Comparison of ENCODE assay signal across 8 cellular contexts in genomic region chr6:26420607-26421235, GRCh38. TPM values are rescaled to one million over a fixed set of nuclear protein-coding genes. Genes with fewer than 3 reads are reported as not detected.
DNase-seq lines count a peak whose midpoint lies in the region; ATAC-seq and TF ChIP-seq lines count a peak whose summit lies in the region.

No MANE protein-coding gene starts in this region.

- H3K4me3 Mint-ChIP-seq in activated CD4-positive, alpha-beta T cell treated with anti-CD3 and anti-CD28 coated beads, Interleukin-2, amount 10 ng/mL, durations not matched to agents 7 days and 5 days = no peak overlapping the region

- H3K4me1 ChIP-seq in ES-I3 (ENCODE audit: insufficient read depth, low read length) (no peaks in the 10 kb centered on the region), ovary (ENCODE audit: insufficient read depth) (peaks cover 7% of the 10 kb centered on the region)

- TF ChIP-seq CTCF in 22Rv1 (IDR thresholded peaks at IDR 0.05) = peak; percentile 62
- TF ChIP-seq CTCF in ovary (IDR thresholded peaks at IDR 0.05) = no peak

- H3K9me3 Mint-ChIP-seq in activated CD4-positive, alpha-beta T cell treated with anti-CD3 and anti-CD28 coated beads, Interleukin-2, amount 10 ng/mL, durations not matched to agents 7 days and 5 days = peaks cover 27% of the 10 kb centered on the region

- POLR2A ChIA-PET in activated CD4-positive, alpha-beta T cell treated with anti-CD3 and anti-CD28 coated beads, Interleukin-2, amount 10 ng/mL, durations not matched to agents 7 days and 5 days (lab: Charles Lee) = interaction anchor here (0.6 kb wide), 1 partner anchor 55 kb away, joined by 4 read pairs; no protein-coding TSS in a partner anchor

- peak; percentile 16 for DNase-seq in HuH-7 (ENCODE audit: low spot score)
- DNase-seq in activated CD4-positive, alpha-beta T cell treated with anti-CD3 and anti-CD28 coated beads, Interleukin-2, amount 10 ng/mL, durations not matched to agents 7 days and 5 days = peak; percentile 17
- peak; percentile 28 for DNase-seq in globus pallidus (ENCODE audit: low spot score)
- peak in 4 of 5 donors; percentile 23 to 42 (median 34) for DNase-seq in ovary
- DNase-seq in NCI-H1417 treated with DMSO at 0.1 percent for 48 hours (lab: John Stamatoyannopoulos, UW) = no peak

- H3K27ac Mint-ChIP-seq in activated CD4-positive, alpha-beta T cell treated with anti-CD3 and anti-CD28 coated beads, Interleukin-2, amount 10 ng/mL, durations not matched to agents 7 days and 5 days = no peak overlapping the region

- peaks cover 27% of the 10 kb centered on the region for H3K36me3 Mint-ChIP-seq in activated CD4-positive, alpha-beta T cell treated with anti-CD3 and anti-CD28 coated beads, Interleukin-2, amount 10 ng/mL, durations not matched to agents 7 days and 5 days (ENCODE audit: low read depth)

- peak overlapping the region; percentile 69 for H3K4me3 ChIP-seq in ovary

- H3K9me3 ChIP-seq in ES-I3 (ENCODE audit: control insufficient read depth, insufficient read depth, low read length) (peaks cover 3% of the 10 kb centered on the region; the same call in 1 of the 2 replicates), ovary (no peaks in the 10 kb centered on the region)

- no peaks in the 10 kb centered on the region for H3K27me3 ChIP-seq in ovary

- CTCF ChIA-PET in activated CD4-positive, alpha-beta T cell treated with anti-CD3 and anti-CD28 coated beads, Interleukin-2, amount 10 ng/mL, durations not matched to agents 7 days and 5 days (lab: Charles Lee) = interaction anchor here (0.5 to 0.8 kb wide), 2 partner anchors 88 to 239 kb away, joined by 3 read pairs; no protein-coding TSS in a partner anchor

- no peak for TF ChIP-seq EP300 in ovary (IDR thresholded peaks at IDR 0.05)

- no peaks in the 10 kb centered on the region for H3K27me3 Mint-ChIP-seq in activated CD4-positive, alpha-beta T cell treated with anti-CD3 and anti-CD28 coated beads, Interleukin-2, amount 10 ng/mL, durations not matched to agents 7 days and 5 days

- WGBS in ovary, 3 donors = 14 to 21% (median 20%) methylated on average over 6 of the region's 6 CpGs

- no peak for TF ChIP-seq POLR2A in ovary (IDR thresholded peaks at IDR 0.05)

- peaks cover 6% of the 10 kb centered on the region for H3K4me1 Mint-ChIP-seq in activated CD4-positive, alpha-beta T cell treated with anti-CD3 and anti-CD28 coated beads, Interleukin-2, amount 10 ng/mL, durations not matched to agents 7 days and 5 days

- H3K9ac ChIP-seq in ES-I3 (ENCODE audit: low read depth, low read length) = peak overlapping the region; percentile 98

- no peak for ATAC-seq in GM21515 (IDR thresholded peaks at IDR 0.05; ENCODE audit: unreplicated experiment)

- intact Hi-C loops in ovary (cut with DNase I) = no loop called here

- no peaks in the 10 kb centered on the region for H3K36me3 ChIP-seq in ES-I3 (ENCODE audit: insufficient read depth, low read length)
- no peaks in the 10 kb centered on the region for H3K36me3 ChIP-seq in ovary

- H3K27ac ChIP-seq in 22Rv1 (peak overlapping the region; percentile 23; the same call in 1 of the 2 replicates), ovary (peak overlapping the region; percentile 48 to 81)

RNA-seq across cellular contexts. Expression of gene BTN3A1, which starts 18.6 kb away (rescaled TPM):
- 10 to 100 TPM; 87.9 to 94.0 TPM for total RNA-seq in activated CD4-positive, alpha-beta T cell treated with anti-CD3 and anti-CD28 coated beads, Interleukin-2, amount 10 ng/mL, durations not matched to agents 7 days and 5 days
- total RNA-seq in ovary = 10 to 100 TPM; 11.0 to 33.4 (median 18.4) TPM
- 10 to 100 TPM; 14.5 to 64.5 TPM for polyA plus RNA-seq in ovary

RNA-seq across cellular contexts. Expression of gene BTN3A3, which starts 19.6 kb away (rescaled TPM):
- 10 to 100 TPM; 58.5 to 65.3 TPM for total RNA-seq in activated CD4-positive, alpha-beta T cell treated with anti-CD3 and anti-CD28 coated beads, Interleukin-2, amount 10 ng/mL, durations not matched to agents 7 days and 5 days
- total RNA-seq in ovary = 10 to 100 TPM; 13.6 to 19.5 (median 18.0) TPM
- polyA plus RNA-seq in ovary = 10 to 100 TPM; 13.8 to 72.3 TPM

RNA-seq across cellular contexts. Expression of gene BTN2A1, which starts 37.0 kb away (rescaled TPM):
- 10 to 100 TPM; 33.7 to 34.3 TPM for total RNA-seq in activated CD4-positive, alpha-beta T cell treated with anti-CD3 and anti-CD28 coated beads, Interleukin-2, amount 10 ng/mL, durations not matched to agents 7 days and 5 days
- 10 to 100 TPM in 6 of 7 donors, 1 to 10 TPM in 1; 9.0 to 23.2 (median 17.7) TPM for total RNA-seq in ovary
- polyA plus RNA-seq in ovary = 10 to 100 TPM; 20.5 to 33.3 TPM

RNA-seq across cellular contexts. Expression of gene BTN2A2, which starts 37.8 kb away (rescaled TPM):
- total RNA-seq in activated CD4-positive, alpha-beta T cell treated with anti-CD3 and anti-CD28 coated beads, Interleukin-2, amount 10 ng/mL, durations not matched to agents 7 days and 5 days = 10 to 100 TPM; 12.4 to 12.7 TPM
- 10 to 100 TPM; 10.7 to 23.0 (median 13.7) TPM for total RNA-seq in ovary
- 10 to 100 TPM in 1 of 2 donors, 1 to 10 TPM in 1; 7.3 to 15.1 TPM for polyA plus RNA-seq in ovary

RNA-seq across cellular contexts. Expression of gene BTN3A2, which starts 55.7 kb away (rescaled TPM):
- 100 to 1,000 TPM; 121 to 125 TPM for total RNA-seq in activated CD4-positive, alpha-beta T cell treated with anti-CD3 and anti-CD28 coated beads, Interleukin-2, amount 10 ng/mL, durations not matched to agents 7 days and 5 days
- 10 to 100 TPM in 6 of 7 donors, 1 to 10 TPM in 1; 9.9 to 36.5 (median 16.5) TPM for total RNA-seq in ovary
- polyA plus RNA-seq in ovary = 10 to 100 TPM; 22.9 to 45.7 TPM
